ENCODE assay signal across 8 cellular contexts in genomic region chr11:99739464-99740089, GRCh38.
DNase-seq lines count a peak whose midpoint lies in the region; ATAC-seq, FAIRE-seq and TF ChIP-seq lines count a peak whose summit lies in the region.

No MANE protein-coding gene starts in this region.

- no peaks in the 10 kb centered on the region for H3K9me3 Mint-ChIP-seq in MCF 10A (ENCODE audit: unreplicated experiment)

- CTCF ChIA-PET in A549 (lab: Yijun Ruan, JAX) (interaction anchor here (0.7 to 1.1 kb wide), 4 partner anchors 10 to 1737 kb away, joined by 3 to 4 read pairs (median 3); no protein-coding TSS in a partner anchor), MCF 10A (lab: Yijun Ruan, JAX) (interaction anchor here (0.6 to 1.6 kb wide), 12 partner anchors 10 to 1139 kb away, joined by 3 to 10 read pairs (median 3); no protein-coding TSS in a partner anchor)

- no peaks in the 10 kb centered on the region for H3K36me3 Mint-ChIP-seq in MCF 10A (ENCODE audit: insufficient read depth, unreplicated experiment)

- no peak overlapping the region for H3K4me3 ChIP-seq in A549

- no peak overlapping the region for H3K4me2 ChIP-seq in A549

- no TSS peak for BruUV-seq in MCF 10A (replicated peaks; lab: Mats Ljungman, UMichigan)

- WGBS in A549 (ENCODE audit: missing lambda C conversion rate): 2% methylated on average over 4 of the region's 4 CpGs

- POLR2A ChIA-PET in A549 (lab: Yijun Ruan, JAX) (no interaction called here), MCF 10A (lab: Yijun Ruan, JAX) (no interaction called here)

- no peak overlapping the region for H3K27ac ChIP-seq in A549

- H3K4me1 Mint-ChIP-seq in MCF 10A (ENCODE audit: insufficient read depth, unreplicated experiment): no peaks in the 10 kb centered on the region

- TF ChIP-seq RAD21 in A549 (conservative IDR thresholded peaks at IDR 0.05 in 1 of 2, IDR thresholded peaks at IDR 0.05 in 1 of 2): peak; percentile 76 to 88

- no peaks in the 10 kb centered on the region for H3K4me1 ChIP-seq in A549

- no peak for TF ChIP-seq EP300 in A549 (IDR thresholded peaks at IDR 0.05)

- H3K27ac Mint-ChIP-seq in MCF 10A (ENCODE audit: low read depth, unreplicated experiment): no peak overlapping the region

- TF ChIP-seq CTCF in A549 (IDR thresholded peaks at IDR 0.05) (peak; percentile 69), MCF 10A (IDR thresholded peaks at IDR 0.05; ENCODE audit: unreplicated experiment) (peak; percentile 55)

- H3K9me3 ChIP-seq in A549: no peaks in the 10 kb centered on the region

- no peak overlapping the region for H3K4me3 Mint-ChIP-seq in MCF 10A (ENCODE audit: unreplicated experiment)

- intact Hi-C loops in MCF 10A (cut with micrococcal nuclease): loop anchor here (5.0 kb wide), 1 partner anchor 722 kb away; no protein-coding TSS in a partner anchor

- H3K27me3 Mint-ChIP-seq in MCF 10A (ENCODE audit: insufficient read depth, unreplicated experiment): peaks cover 76% of the 10 kb centered on the region

- no peak for TF ChIP-seq POLR2A in A549 (IDR thresholded peaks at IDR 0.05; ENCODE audit: low read length)

- DNase-seq in A549 (ENCODE audit: low read depth in 1 of 2, low spot score in 1 of 2) (peak; percentile 3 to 32), NCI-H446 treated with DMSO at 0.1 percent for 48 hours (lab: John Stamatoyannopoulos, UW) (peak; percentile 3), MCF 10A (ENCODE audit: unreplicated experiment) (peak; percentile 47), myocyte (ENCODE audit: low read depth) (peak; percentile 70)

- FAIRE-seq in A549 (lab: Jason Lieb, UNC): no peak

- no peak for ATAC-seq in A549
- peak; percentile 56 for ATAC-seq in GM21515 (IDR thresholded peaks at IDR 0.05; ENCODE audit: unreplicated experiment)
- ATAC-seq in GM18870 (IDR thresholded peaks at IDR 0.05; ENCODE audit: unreplicated experiment): no peak
- no peak for ATAC-seq in HG02938 (IDR thresholded peaks at IDR 0.05; ENCODE audit: unreplicated experiment)
- no peak for ATAC-seq in GM21447 (IDR thresholded peaks at IDR 0.05; ENCODE audit: unreplicated experiment)

TF ChIP-seq in A549, 52 proteins besides CTCF, POLR2A, EP300 and RAD21:
- TF ChIP-seq MYC (IDR thresholded peaks at IDR 0.05; ENCODE audit: borderline replicate concordance, low read length) (no peak), SMC3 (IDR thresholded peaks at IDR 0.05) (peak; percentile 74)

Comparison
In these comparisons a context has a peak if more than half of its experiments do, and no peak if none do; other contexts are left out.
1. DNase-seq: peak in every context shown above with its lines; median percentile 70 in myocyte; 47 in MCF 10A; 18 in A549; 3 in NCI-H446 treated with DMSO at 0.1 percent for 48 hours.